In the genomic region with DNA sequence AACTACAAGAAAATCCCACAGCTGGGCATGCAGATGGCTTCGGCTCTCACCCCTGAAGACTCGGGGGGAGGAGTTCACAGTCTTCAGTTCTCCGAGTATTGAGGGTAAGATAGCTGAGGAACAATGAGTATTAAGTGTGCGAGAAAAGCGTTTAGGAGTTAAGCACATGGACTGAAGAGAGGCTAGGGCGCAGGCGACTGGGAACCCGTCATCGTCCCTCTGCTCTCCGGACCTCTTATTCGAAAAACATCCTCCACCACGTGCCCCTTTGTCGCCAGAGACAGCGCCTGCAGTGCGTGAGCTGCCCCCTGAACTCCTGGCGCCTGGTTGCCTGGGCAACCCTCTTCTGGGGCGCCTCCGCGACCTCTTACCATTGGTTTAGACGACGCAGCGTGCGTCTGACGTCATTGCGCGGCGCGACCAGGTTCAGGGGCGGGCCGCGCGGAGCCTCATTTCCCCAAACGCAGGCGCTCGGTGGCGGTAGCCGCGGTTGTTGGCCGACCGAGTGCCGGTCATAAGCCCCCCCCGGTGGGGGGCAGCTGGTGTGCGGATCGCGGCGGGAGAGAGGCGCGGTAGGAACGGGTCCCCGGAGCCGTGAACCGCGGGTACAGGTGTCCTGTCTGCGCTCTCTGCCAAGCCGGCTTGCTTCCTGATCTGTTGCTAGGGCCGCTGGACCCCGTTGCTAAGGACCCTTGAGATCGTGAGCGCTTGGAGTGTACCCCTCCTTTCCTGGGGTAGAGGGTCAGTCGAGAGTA, we compare ENCODE assay signal across 8 cellular contexts. TPM values are rescaled to one million over a fixed set of nuclear protein-coding genes. Genes with fewer than 3 reads are reported as not detected.
A peak's percentile ranks its signal among the peaks of the same experiment; 100 is the strongest.
DNase-seq lines count a peak whose midpoint lies in the region; ATAC-seq, FAIRE-seq and TF ChIP-seq lines count a peak whose summit lies in the region.

A gene (plus strand): TSS at position 452 of the 755 bp plus-strand sequence. CDS start 4,024 bp downstream, outside the sequence.

- H3K27me3 Mint-ChIP-seq in Calu3 (ENCODE audit: unreplicated experiment) = no peaks in the 10 kb centered on the region

- H3K27ac ChIP-seq in HUES64 (ENCODE audit: low read depth, low read length) (peak within 1 kb of the TSS; percentile 55; the same call in 1 of the 2 replicates), OCI-LY1 (ENCODE audit: low read depth, low read length, poor library complexity, severe bottlenecking) (no peak within 1 kb of the TSS), mesodermal cell (ENCODE audit: low read depth, low read length, severe bottlenecking) (peak within 1 kb of the TSS; percentile 85)

- H3K79me2 ChIP-seq in OCI-LY1 (ENCODE audit: insufficient read depth, low read length) = no peaks in the 10 kb centered on the region

- H2AFZ ChIP-seq in OCI-LY1 (ENCODE audit: low read length) = peak within 1 kb of the TSS; percentile 47; the same call in 1 of the 2 replicates

- H3K4me3 Mint-ChIP-seq in Calu3 (ENCODE audit: low read depth, unreplicated experiment) = peak within 1 kb of the TSS; percentile 94

- no peaks in the 10 kb centered on the region for H3K9me3 ChIP-seq in HUES64 (ENCODE audit: insufficient read depth, low read depth, low read length)
- H3K9me3 ChIP-seq in OCI-LY1 (ENCODE audit: low read length) = no peaks in the 10 kb centered on the region
- H3K9me3 ChIP-seq in mesodermal cell (ENCODE audit: control insufficient read depth, low read length) = no peaks in the 10 kb centered on the region

- TF ChIP-seq CTCF in Calu3 (IDR thresholded peaks at IDR 0.05; ENCODE audit: unreplicated experiment) (no peak), OCI-LY1 (IDR thresholded peaks at IDR 0.05; ENCODE audit: low read length) (no peak)

- intact Hi-C loops in Calu3 (cut with micrococcal nuclease; ENCODE audit: unreplicated experiment) = no loop called here

- peaks cover 8% of the 10 kb centered on the region for H3K4me1 Mint-ChIP-seq in Calu3 (ENCODE audit: low read depth, unreplicated experiment)

- no peaks in the 10 kb centered on the region for H3K27me3 ChIP-seq in HUES64 (ENCODE audit: insufficient read depth, low read length)
- H3K27me3 ChIP-seq in OCI-LY1 (ENCODE audit: insufficient read depth, low read length) = no peaks in the 10 kb centered on the region

- H3K27ac Mint-ChIP-seq in Calu3 (ENCODE audit: unreplicated experiment) = peak within 1 kb of the TSS; percentile 87

- H3K4me2 ChIP-seq in OCI-LY1 (ENCODE audit: low read length) = peak within 1 kb of the TSS; percentile 84

- H3F3A ChIP-seq in OCI-LY1 (ENCODE audit: insufficient read depth, low read length) = no peaks in the 10 kb centered on the region

- H3K9me3 Mint-ChIP-seq in Calu3 (ENCODE audit: low read depth, unreplicated experiment) = no peaks in the 10 kb centered on the region

- CTCF ChIA-PET in Calu3 (lab: Charles Lee) = no interaction called here

- H4K20me1 ChIP-seq in OCI-LY1 (ENCODE audit: insufficient read depth, low read length) = no peaks in the 10 kb centered on the region

- peak within 1 kb of the TSS; percentile 86 for H3K4me3 ChIP-seq in HUES64 (ENCODE audit: low read length)
- H3K4me3 ChIP-seq in OCI-LY1 (ENCODE audit: low read depth, low read length, poor library complexity, severe bottlenecking) = peak within 1 kb of the TSS; percentile 86
- peak within 1 kb of the TSS; percentile 77 for H3K4me3 ChIP-seq in mesodermal cell (ENCODE audit: extremely low read depth, insufficient read depth, low read length, poor library complexity, severe bottlenecking)

- H3K4me1 ChIP-seq in HUES64 (ENCODE audit: insufficient read depth, low read length) (peaks cover 6% of the 10 kb centered on the region; the same call in 1 of the 2 replicates), OCI-LY1 (ENCODE audit: insufficient read depth, low read length, severe bottlenecking) (peaks cover 16% of the 10 kb centered on the region), mesodermal cell (ENCODE audit: control insufficient read depth, insufficient read depth, low read length, poor library complexity, severe bottlenecking) (no peaks in the 10 kb centered on the region)

- no TSS peak for BruUV-seq in Calu3 (replicated peaks; lab: Mats Ljungman, UMichigan)

- FAIRE-seq in endometrium (lab: Jason Lieb, UNC) = peak; percentile 57

- H3K9me2 ChIP-seq in OCI-LY1 (ENCODE audit: low read depth, low read length) = no peaks in the 10 kb centered on the region

- peak; percentile 86 for DNase-seq in Calu3
- DNase-seq in activated CD8-positive, alpha-beta memory T cell treated with anti-CD3 and anti-CD28 coated beads, Interleukin-2, amount 50 U/mL, for 4 hours = peak; percentile 95
- peak; percentile 84 to 87 for DNase-seq in stimulated activated CD8-positive, alpha-beta memory T cell treated with anti-CD3 and anti-CD28 coated beads, Interleukin-15, amount 100 ng/mL, for 4 hours (ENCODE audit: low read depth in 2 of 2)

- H3K36me3 Mint-ChIP-seq in Calu3 (ENCODE audit: insufficient read depth, unreplicated experiment) = peaks cover 25% of the 10 kb centered on the region

- H3K36me3 ChIP-seq in HUES64 (ENCODE audit: insufficient read depth, low read length) (peaks cover 13% of the 10 kb centered on the region), OCI-LY1 (ENCODE audit: insufficient read depth, low read length) (peaks cover 4% of the 10 kb centered on the region; the same call in 1 of the 2 replicates), mesodermal cell (ENCODE audit: control insufficient read depth, insufficient read depth, low read length) (peaks cover 10% of the 10 kb centered on the region)

- WGBS in HUES64 = under 1% methylated on average over 60 of the region's 60 CpGs
- WGBS in mesodermal cell (ENCODE audit: insufficient coverage in 2 of 2), 2 experiments = 0% methylated on average over 52 to 53 of the region's 60 CpGs

- peak; percentile 99 for ATAC-seq in GM21447 (IDR thresholded peaks at IDR 0.05; ENCODE audit: unreplicated experiment)

- H3K9ac ChIP-seq in HUES64 (ENCODE audit: low read depth, low read length) = peak within 1 kb of the TSS; percentile 88
- H3K9ac ChIP-seq in OCI-LY1 (ENCODE audit: low read length) = peak within 1 kb of the TSS; percentile 68

RNA-seq across cellular contexts. Expression of the gene that starts here (rescaled TPM):
- total RNA-seq in Calu3 (2022) = 17.2 and 19.2 TPM in 2 replicates
- 17.1 TPM for polyA plus RNA-seq in HUES64 (2013, experiment 1 of 2)
- polyA plus RNA-seq in HUES64 (2013, experiment 2 of 2) = 16.9 TPM
- polyA plus RNA-seq in mesodermal cell (2013, experiment 1 of 2) = 14.0 TPM
- polyA plus RNA-seq in mesodermal cell (2013, experiment 2 of 2) = 17.1 TPM
